12 cellular contexts compared by ENCODE assay signal in genomic region chr15:80998252-80998651, GRCh38. TPM values are rescaled to one million over a fixed set of nuclear protein-coding genes. Genes with fewer than 3 reads are reported as not detected.
DNase-seq lines count a peak whose midpoint lies in the region; ATAC-seq and TF ChIP-seq lines count a peak whose summit lies in the region.
"Had no signal": no experiment of that assay in that cellular context is flagged by ENCODE, and none has a peak within 500 bp of the region (broad histone marks: within the 10 kb centered on the region; RNA-seq: fewer than 3 reads in every experiment).

No MANE protein-coding gene starts in this region.

- H3K4me1 Mint-ChIP-seq in activated naive CD8-positive, alpha-beta T cell (ENCODE audit: low read depth): peaks cover 18% of the 10 kb centered on the region
- peaks cover 22% of the 10 kb centered on the region for H3K4me1 Mint-ChIP-seq in activated naive CD8-positive, alpha-beta T cell treated with anti-CD3 and anti-CD28 coated beads, Interleukin-2, amount 50 U/mL, for 24 hours
- H3K4me1 Mint-ChIP-seq in T-helper 17 cell: peaks cover 20% of the 10 kb centered on the region

- intact Hi-C loops in thyroid gland (cut with DNase I): no loop called here

- no peak for TF ChIP-seq POLR2A in tibial nerve (IDR thresholded peaks at IDR 0.05)
- no peak for TF ChIP-seq POLR2A in thyroid gland (IDR thresholded peaks at IDR 0.05)

- H3K27ac Mint-ChIP-seq in activated naive CD8-positive, alpha-beta T cell: peak overlapping the region; percentile 54
- H3K27ac Mint-ChIP-seq in activated naive CD8-positive, alpha-beta T cell treated with anti-CD3 and anti-CD28 coated beads, Interleukin-2, amount 50 U/mL, for 24 hours: no peak overlapping the region
- no peak overlapping the region for H3K27ac Mint-ChIP-seq in T-helper 17 cell
- H3K27ac Mint-ChIP-seq: GM23338 had no signal

- no peak for TF ChIP-seq EP300 in tibial nerve (IDR thresholded peaks at IDR 0.05)

- no peaks in the 10 kb centered on the region for H3K9me3 Mint-ChIP-seq in activated naive CD8-positive, alpha-beta T cell (ENCODE audit: low read depth)
- no peaks in the 10 kb centered on the region for H3K9me3 Mint-ChIP-seq in activated naive CD8-positive, alpha-beta T cell treated with anti-CD3 and anti-CD28 coated beads, Interleukin-2, amount 50 U/mL, for 24 hours
- H3K9me3 Mint-ChIP-seq: GM23338 had no signal

- WGBS in tibial nerve, 2 donors: 87 to 91% methylated on average over 1 of the region's 1 CpG
- 53 to 59% methylated on average over 1 of the region's 1 CpG for WGBS in thyroid gland, 2 donors

- H3K27ac ChIP-seq in tibial nerve (peak overlapping the region in 3 of 4 donors; percentile 38 to 57 (median 54)), thyroid gland (no peak overlapping the region)

- H3K36me3 Mint-ChIP-seq in activated naive CD8-positive, alpha-beta T cell: no peaks in the 10 kb centered on the region
- peaks cover under 1% of the 10 kb centered on the region for H3K36me3 Mint-ChIP-seq in activated naive CD8-positive, alpha-beta T cell treated with anti-CD3 and anti-CD28 coated beads, Interleukin-2, amount 50 U/mL, for 24 hours (ENCODE audit: low read depth)
- H3K36me3 Mint-ChIP-seq in T-helper 17 cell (ENCODE audit: low read depth): no peaks in the 10 kb centered on the region

- peak overlapping the region; percentile 17 for H3K4me3 Mint-ChIP-seq in activated naive CD8-positive, alpha-beta T cell
- H3K4me3 Mint-ChIP-seq in activated naive CD8-positive, alpha-beta T cell treated with anti-CD3 and anti-CD28 coated beads, Interleukin-2, amount 50 U/mL, for 24 hours: no peak overlapping the region
- peak overlapping the region; percentile 43 for H3K4me3 Mint-ChIP-seq in T-helper 17 cell
- H3K4me3 Mint-ChIP-seq: GM23338 had no signal

- TF ChIP-seq CTCF in tibial nerve (IDR thresholded peaks at IDR 0.05) (no peak), thyroid gland (IDR thresholded peaks at IDR 0.05) (no peak)

- H3K27me3 Mint-ChIP-seq in activated naive CD8-positive, alpha-beta T cell: no peaks in the 10 kb centered on the region
- H3K27me3 Mint-ChIP-seq in activated naive CD8-positive, alpha-beta T cell treated with anti-CD3 and anti-CD28 coated beads, Interleukin-2, amount 50 U/mL, for 24 hours: no peaks in the 10 kb centered on the region
- H3K27me3 Mint-ChIP-seq in T-helper 17 cell: no peaks in the 10 kb centered on the region

- no peak overlapping the region for H3K4me3 ChIP-seq in tibial nerve
- H3K4me3 ChIP-seq in thyroid gland (replicated peaks in 1 of 3): no peak overlapping the region
- H3K4me3 ChIP-seq: GM23338 had no signal

- ATAC-seq in activated naive CD8-positive, alpha-beta T cell treated with anti-CD3 and anti-CD28 coated beads, Interleukin-2, amount 50 U/mL, for 24 hours: no peak
- ATAC-seq in T-helper 17 cell: no peak
- ATAC-seq: GM23338, left ventricle myocardium superior had no signal

- H3K27me3 ChIP-seq in tibial nerve (no peaks in the 10 kb centered on the region), thyroid gland (no peaks in the 10 kb centered on the region)

- no peak for DNase-seq in activated naive CD8-positive, alpha-beta T cell treated with anti-CD3 and anti-CD28 coated beads, Interleukin-2, amount 50 U/mL, for 24 hours
- DNase-seq in T-helper 17 cell (no peak), germinal center (ENCODE audit: low spot score) (peak; percentile 41), tibial nerve (ENCODE audit: low spot score in 2 of 2) (no peak), hepatic stellate cell (ENCODE audit: low spot score) (no peak), superior temporal gyrus (ENCODE audit: extremely low spot score) (no peak), thyroid gland (no peak)
- DNase-seq: left ventricle myocardium superior, NCI-H510A, T1000 had no signal

- H3K36me3 ChIP-seq in tibial nerve (peaks cover 0 to 12% (median 5%) of the 10 kb centered on the region in 3 donors), thyroid gland (peaks cover 0 to 5% of the 10 kb centered on the region in 2 donors)

- no peaks in the 10 kb centered on the region for H3K9me3 ChIP-seq in T-helper 17 cell (ENCODE audit: control insufficient read depth, low read length, poor library complexity, severe bottlenecking)
- H3K9me3 ChIP-seq in tibial nerve: peaks cover 0 to 4% (median 0%) of the 10 kb centered on the region in 4 donors
- no peaks in the 10 kb centered on the region for H3K9me3 ChIP-seq in thyroid gland

- H3K4me1 ChIP-seq in tibial nerve (peaks cover 0 to 28% (median 13%) of the 10 kb centered on the region in 4 donors), thyroid gland (peaks cover 5 to 13% of the 10 kb centered on the region in 2 donors)

RNA-seq across cellular contexts. Expression of gene TLNRD1, which starts 2.5 kb away (rescaled TPM):
- total RNA-seq in T-helper 17 cell (10 to 100 TPM; 17.5 to 17.6 TPM), tibial nerve (10 to 100 TPM; 18.8 to 46.5 (median 30.0) TPM), thyroid gland (10 to 100 TPM; 11.8 to 25.5 (median 19.4) TPM)

RNA-seq across cellular contexts. Expression of gene MESD, which starts 8.6 kb away (rescaled TPM):
- total RNA-seq in T-helper 17 cell: 10 to 100 TPM; 14.3 to 14.4 TPM
- 10 to 100 TPM; 21.2 to 43.8 (median 35.1) TPM for total RNA-seq in tibial nerve
- total RNA-seq in thyroid gland: 10 to 100 TPM; 53.7 to 74.6 (median 70.9) TPM

Comparison
In these comparisons a context has a peak if more than half of its experiments do, and no peak if none do; other contexts are left out.
1. H3K27ac ChIP-seq: peak in tibial nerve (3 of 4); none in thyroid gland (0 of 3).